ENCODE assay signal across 7 cellular contexts in the genomic region with DNA sequence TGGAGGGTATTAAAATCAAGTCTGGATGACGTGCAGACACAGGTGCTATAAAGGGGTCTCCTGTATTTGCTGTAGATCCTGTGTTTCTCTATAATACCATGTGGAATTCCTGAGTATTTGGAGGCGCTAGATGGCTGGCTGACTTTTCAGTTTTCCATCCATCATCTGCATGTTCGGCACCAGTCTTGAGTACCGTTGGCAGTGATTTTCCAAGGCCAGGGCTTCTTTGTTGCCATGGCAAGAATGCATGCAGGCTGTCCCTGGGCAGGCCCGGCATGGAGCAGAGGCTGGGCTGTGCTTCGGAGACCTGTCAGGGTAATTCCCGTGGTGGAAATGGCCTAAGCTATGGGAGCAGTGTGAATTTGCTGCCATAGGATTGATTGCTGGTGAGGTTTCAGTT.
"Had no signal": no experiment of that assay in that cellular context is flagged by ENCODE, and none has a peak within 500 bp of the region (broad histone marks: within the 10 kb centered on the region; RNA-seq: fewer than 3 reads in every experiment).

No MANE protein-coding gene starts in this region.

- H3K4me3 Mint-ChIP-seq: H9 had no signal

- H3K27ac ChIP-seq: GM23248 had no signal

- ATAC-seq: K562 had no signal

- H3K4me3 ChIP-seq: GM23248, K562 had no signal

- H3K27ac Mint-ChIP-seq: H9 had no signal

- DNase-seq: GM23248, GOT3, H9, HCEC 1CT, IMR-90, KG1 had no signal
